Comparison of ENCODE assay signal across 22 cellular contexts in genomic region chr1:243390315-243390875, GRCh38.
A peak's percentile ranks its signal among the peaks of the same experiment; 100 is the strongest.
DNase-seq lines count a peak whose midpoint lies in the region; ATAC-seq and TF ChIP-seq lines count a peak whose summit lies in the region.
"Had no signal": no experiment of that assay in that cellular context is flagged by ENCODE, and none has a peak within 500 bp of the region (broad histone marks: within the 10 kb centered on the region; RNA-seq: fewer than 3 reads in every experiment).

No MANE protein-coding gene starts in this region.

- POLR2A ChIA-PET in activated CD8-positive, alpha-beta T cell treated with anti-CD3 and anti-CD28 coated beads for 36 hours (lab: Charles Lee) = no interaction called here

- H3K4me2 ChIP-seq in BLaER1 treated with 17β-estradiol and CSF1 and Interleukin-3, amounts not matched to agents 10 nM and 100 nM = peak overlapping the region in 9 of 11 experiments; percentile 0 to 49 (median 32); a peak in 10 of 22 replicates

- H3K4me3 Mint-ChIP-seq in activated CD8-positive, alpha-beta T cell treated with anti-CD3 and anti-CD28 coated beads for 36 hours = no peak overlapping the region
- peak overlapping the region; percentile 8 for H3K4me3 Mint-ChIP-seq in natural killer cell treated with Interleukin-12 subunit alpha and Interleukin-12 subunit beta and Interleukin-15 and Interleukin-18, amount 100 ng/mL, for 72 hours
- H3K4me3 Mint-ChIP-seq: T-helper 1 cell treated with Interleukin-12 subunit alpha and Interleukin-12 subunit beta and Interleukin-4 antibody, amounts not matched to agents 30 μg/mL and 1 μg/mL, for 36 hours had no signal

- H3K36me3 ChIP-seq in BLaER1 treated with 17β-estradiol and CSF1 and Interleukin-3, amounts not matched to agents 10 nM and 100 nM = peaks cover 0 to 48% (median 0%) of the 10 kb centered on the region in 11 experiments; a peak in 5 of 22 replicates
- H3K36me3 ChIP-seq in psoas muscle (ENCODE audit: insufficient read depth in 1 of 2, low read depth in 1 of 2) (no peaks in the 10 kb centered on the region), uterus (no peaks in the 10 kb centered on the region), gastroesophageal sphincter (peaks cover 0 to 28% of the 10 kb centered on the region in 2 donors)
- H3K36me3 ChIP-seq: gastrocnemius medialis, ovary, sigmoid colon, SJCRH30, transverse colon, WERI-Rb-1 had no signal

- H3K36me3 Mint-ChIP-seq in activated CD8-positive, alpha-beta T cell treated with anti-CD3 and anti-CD28 coated beads for 36 hours (ENCODE audit: low read depth) = peaks cover 6% of the 10 kb centered on the region
- no peaks in the 10 kb centered on the region for H3K36me3 Mint-ChIP-seq in natural killer cell treated with Interleukin-12 subunit alpha and Interleukin-12 subunit beta and Interleukin-15 and Interleukin-18, amount 100 ng/mL, for 72 hours

- H3K27me3 ChIP-seq in BLaER1 treated with 17β-estradiol and CSF1 and Interleukin-3, amounts not matched to agents 10 nM and 100 nM = no peaks in the 10 kb centered on the region
- H3K27me3 ChIP-seq in psoas muscle (ENCODE audit: insufficient read depth in 3 of 3, low read length in 2 of 3) (no peaks in the 10 kb centered on the region), uterus (no peaks in the 10 kb centered on the region), gastroesophageal sphincter (no peaks in the 10 kb centered on the region)
- H3K27me3 ChIP-seq: gastrocnemius medialis, ovary, sigmoid colon, SJCRH30, stomach, transverse colon had no signal

- H3K4me1 ChIP-seq in BLaER1 treated with 17β-estradiol and CSF1 and Interleukin-3, amounts not matched to agents 10 nM and 100 nM = peaks cover 4 to 14% (median 6%) of the 10 kb centered on the region in 10 experiments; a peak in 15 of 20 replicates
- H3K4me1 ChIP-seq in psoas muscle (peaks cover 29% of the 10 kb centered on the region), uterus (no peaks in the 10 kb centered on the region), gastroesophageal sphincter (no peaks in the 10 kb centered on the region)
- H3K4me1 ChIP-seq: sigmoid colon, stomach, transverse colon had no signal

- H3K27ac ChIP-seq in BLaER1 treated with 17β-estradiol and CSF1 and Interleukin-3, amounts not matched to agents 10 nM and 100 nM = no peak overlapping the region
- H3K27ac ChIP-seq in psoas muscle (no peak overlapping the region), uterus (no peak overlapping the region), gastroesophageal sphincter (no peak overlapping the region)
- H3K27ac ChIP-seq: gastrocnemius medialis, ovary, sigmoid colon, SJCRH30, stomach, transverse colon, WERI-Rb-1 had no signal

- intact Hi-C loops in activated CD8-positive, alpha-beta T cell treated with anti-CD3 and anti-CD28 coated beads for 36 hours (cut with micrococcal nuclease) = no loop called here
- intact Hi-C loops in psoas muscle (cut with DNase I) (no loop called here), uterus (cut with DNase I; ENCODE audit: low total_unique reads) (no loop called here)

- TF ChIP-seq POLR2A in uterus (IDR thresholded peaks at IDR 0.05) (no peak), gastroesophageal sphincter (IDR thresholded peaks at IDR 0.05) (no peak)

- no peaks in the 10 kb centered on the region for H4K20me1 ChIP-seq in BLaER1 treated with 17β-estradiol and CSF1 and Interleukin-3, amounts not matched to agents 10 nM and 100 nM

- WGBS in psoas muscle, 3 donors = 51 to 71% (median 69%) methylated on average over 8 of the region's 8 CpGs
- 67 to 79% methylated on average over 4 to 8 of the region's 8 CpGs for WGBS in gastroesophageal sphincter (ENCODE audit: low coverage in 1 of 2), 2 donors

- H3K4me1 Mint-ChIP-seq in activated CD8-positive, alpha-beta T cell treated with anti-CD3 and anti-CD28 coated beads for 36 hours (ENCODE audit: low read depth) = peaks cover 6% of the 10 kb centered on the region
- H3K4me1 Mint-ChIP-seq in natural killer cell treated with Interleukin-12 subunit alpha and Interleukin-12 subunit beta and Interleukin-15 and Interleukin-18, amount 100 ng/mL, for 72 hours (ENCODE audit: low read depth in 2 of 2) = peaks cover 9 to 10% of the 10 kb centered on the region in 2 donors

- H3K9me3 Mint-ChIP-seq in activated CD8-positive, alpha-beta T cell treated with anti-CD3 and anti-CD28 coated beads for 36 hours = no peaks in the 10 kb centered on the region
- no peaks in the 10 kb centered on the region for H3K9me3 Mint-ChIP-seq in natural killer cell treated with Interleukin-12 subunit alpha and Interleukin-12 subunit beta and Interleukin-15 and Interleukin-18, amount 100 ng/mL, for 72 hours
- H3K9me3 Mint-ChIP-seq: T-helper 1 cell treated with Interleukin-12 subunit alpha and Interleukin-12 subunit beta and Interleukin-4 antibody, amounts not matched to agents 30 μg/mL and 1 μg/mL, for 36 hours had no signal

- H3K9ac ChIP-seq in BLaER1 treated with 17β-estradiol and CSF1 and Interleukin-3, amounts not matched to agents 10 nM and 100 nM = no peak overlapping the region

- no peaks in the 10 kb centered on the region for H3K27me3 Mint-ChIP-seq in activated CD8-positive, alpha-beta T cell treated with anti-CD3 and anti-CD28 coated beads for 36 hours
- H3K27me3 Mint-ChIP-seq in natural killer cell treated with Interleukin-12 subunit alpha and Interleukin-12 subunit beta and Interleukin-15 and Interleukin-18, amount 100 ng/mL, for 72 hours = no peaks in the 10 kb centered on the region

- CTCF ChIA-PET in activated CD8-positive, alpha-beta T cell treated with anti-CD3 and anti-CD28 coated beads for 36 hours (lab: Charles Lee) = interaction anchor here (0.6 kb wide), 1 partner anchor 344 kb away, joined by 3 read pairs; no protein-coding TSS in a partner anchor

- TF ChIP-seq EP300 in gastroesophageal sphincter (IDR thresholded peaks at IDR 0.05) = no peak

- TF ChIP-seq CTCF in activated CD8-positive, alpha-beta T cell treated with anti-CD3 and anti-CD28 coated beads for 36 hours (IDR thresholded peaks at IDR 0.05) = no peak
- TF ChIP-seq CTCF in psoas muscle (IDR thresholded peaks at IDR 0.05) (no peak), uterus (IDR thresholded peaks at IDR 0.05) (no peak), gastroesophageal sphincter (IDR thresholded peaks at IDR 0.05) (no peak)

- no peak overlapping the region for H3K4me3 ChIP-seq in BLaER1 treated with 17β-estradiol and CSF1 and Interleukin-3, amounts not matched to agents 10 nM and 100 nM
- H3K4me3 ChIP-seq in psoas muscle = no peak overlapping the region
- H3K4me3 ChIP-seq in uterus = no peak overlapping the region
- no peak overlapping the region for H3K4me3 ChIP-seq in gastroesophageal sphincter
- H3K4me3 ChIP-seq: gastrocnemius medialis, ovary, sigmoid colon, SJCRH30, stomach, transverse colon had no signal

- peak overlapping the region; percentile 3 for H3K27ac Mint-ChIP-seq in activated CD8-positive, alpha-beta T cell treated with anti-CD3 and anti-CD28 coated beads for 36 hours
- H3K27ac Mint-ChIP-seq in natural killer cell treated with Interleukin-12 subunit alpha and Interleukin-12 subunit beta and Interleukin-15 and Interleukin-18, amount 100 ng/mL, for 72 hours = no peak overlapping the region

- DNase-seq in D341Med (ENCODE audit: low spot score) (peak; percentile 29), psoas muscle (no peak), uterus (no peak)
- peak; percentile 40 for DNase-seq in activated CD8-positive, alpha-beta T cell treated with anti-CD3 and anti-CD28 coated beads for 36 hours
- DNase-seq in natural killer cell treated with Interleukin-12 subunit alpha and Interleukin-12 subunit beta and Interleukin-15 and Interleukin-18, amount 100 ng/mL, for 72 hours (ENCODE audit: low spot score) = no peak
- DNase-seq: activated gamma-delta T cell, COR-L47, gastrocnemius medialis, Karpas-422, mesenchymal stem cell, NCI-H1092, NCI-H2029, ovary, sigmoid colon, SJCRH30, stomach, transverse colon, WERI-Rb-1 had no signal

- ATAC-seq in activated CD8-positive, alpha-beta T cell treated with anti-CD3 and anti-CD28 coated beads for 36 hours = peak; percentile 51
- ATAC-seq in natural killer cell treated with Interleukin-12 subunit alpha and Interleukin-12 subunit beta and Interleukin-15 and Interleukin-18, amount 100 ng/mL, for 72 hours = peak in 1 of 2 donors; percentile 76
- no peak for ATAC-seq in psoas muscle
- ATAC-seq in gastroesophageal sphincter = no peak
- ATAC-seq: esophagus mucosa, gastrocnemius medialis had no signal

- no peaks in the 10 kb centered on the region for H3K9me3 ChIP-seq in BLaER1 treated with 17β-estradiol and CSF1 and Interleukin-3, amounts not matched to agents 10 nM and 100 nM (replicated peaks in 1 of 11)
- H3K9me3 ChIP-seq in psoas muscle (no peaks in the 10 kb centered on the region), uterus (no peaks in the 10 kb centered on the region), gastroesophageal sphincter (no peaks in the 10 kb centered on the region)
- H3K9me3 ChIP-seq: gastrocnemius medialis, ovary, sigmoid colon, SJCRH30, stomach, transverse colon had no signal

Comparison
In these comparisons a context has a peak if more than half of its experiments do, and no peak if none do; other contexts are left out.
1. DNase-seq: peak in D341Med (single experiment) and activated CD8-positive, alpha-beta T cell treated with anti-CD3 and anti-CD28 coated beads for 36 hours (single experiment); none in natural killer cell treated with Interleukin-12 subunit alpha and Interleukin-12 subunit beta and Interleukin-15 and Interleukin-18, amount 100 ng/mL, for 72 hours (single experiment), psoas muscle (0 of 2) and uterus (0 of 2).